28 cellular contexts compared by ENCODE assay signal in genomic region chr6:6823030-6823429, GRCh38.
"Had no signal": no experiment of that assay in that cellular context is flagged by ENCODE, and none has a peak within 500 bp of the region (broad histone marks: within the 10 kb centered on the region; RNA-seq: fewer than 3 reads in every experiment).

No MANE protein-coding gene starts in this region.

- FAIRE-seq: frontal cortex, urothelium cell line had no signal

- H3K4me3 ChIP-seq: body of pancreas, cardiac muscle cell, hepatocyte, left lung, spleen, suprapubic skin, transverse colon had no signal

- H3K4me3 Mint-ChIP-seq: activated CD8-positive, alpha-beta memory T cell treated with anti-CD3 and anti-CD28 coated beads, Interleukin-2, amount 10 ng/mL, durations not matched to agents 7 days and 5 days; activated CD8-positive, alpha-beta T cell treated with anti-CD3 and anti-CD28 coated beads for 36 hours; natural killer cell treated with Interleukin-12 subunit alpha and Interleukin-12 subunit beta and Interleukin-15 and Interleukin-18, amount 100 ng/mL, for 72 hours; stimulated activated naive CD8-positive, alpha-beta T cell treated with anti-CD3 and anti-CD28 coated beads, Interleukin-15, Interleukin-2, amounts not matched to agents 100 ng/mL and 50 ng/mL, for 24 hours had no signal

- H3K4me1 ChIP-seq: body of pancreas had no signal

- H3K9me3 ChIP-seq: body of pancreas, left lung, spleen, suprapubic skin, transverse colon had no signal

- H3K36me3 ChIP-seq: cardiac muscle cell, left lung, spleen, suprapubic skin, transverse colon had no signal

- H3K36me3 Mint-ChIP-seq: activated CD8-positive, alpha-beta memory T cell treated with anti-CD3 and anti-CD28 coated beads, Interleukin-2, amount 10 ng/mL, durations not matched to agents 7 days and 5 days; natural killer cell treated with Interleukin-12 subunit alpha and Interleukin-12 subunit beta and Interleukin-15 and Interleukin-18, amount 100 ng/mL, for 72 hours had no signal

- H3K27me3 ChIP-seq: body of pancreas, cardiac muscle cell, hepatocyte, left lung, suprapubic skin, transverse colon had no signal

- DNase-seq: activated CD4-positive, alpha-beta T cell treated with anti-CD3 and anti-CD28 coated beads for 4 hours; activated CD4-positive, CD25-positive, alpha-beta regulatory T cell; activated CD8-positive, alpha-beta memory T cell treated with anti-CD3 and anti-CD28 coated beads, Interleukin-2, amount 10 ng/mL, durations not matched to agents 7 days and 5 days; activated CD8-positive, alpha-beta T cell treated with anti-CD3 and anti-CD28 coated beads for 36 hours; activated gamma-delta T cell; activated naive CD4-positive, alpha-beta T cell treated with anti-CD3 and anti-CD28 coated beads, Interleukin-2, amount 50 U/mL, for 16 hours; activated T-cell treated with anti-CD3 and anti-CD28 coated beads for 4 hours; anterior cingulate cortex; body of pancreas; cortex of kidney; effector CD4-positive, alpha-beta T cell; glutamatergic neuron; kidney glomerular epithelial cell; left lung; midbrain; retina; spleen; stimulated activated CD4-positive, alpha-beta T cell treated with anti-CD3 and anti-CD28 coated beads, Interleukin-4, amount 100 ng/mL, for 24 hours; T1000; transverse colon had no signal

- H3K27ac Mint-ChIP-seq: activated CD8-positive, alpha-beta memory T cell treated with anti-CD3 and anti-CD28 coated beads, Interleukin-2, amount 10 ng/mL, durations not matched to agents 7 days and 5 days; activated CD8-positive, alpha-beta T cell treated with anti-CD3 and anti-CD28 coated beads for 36 hours; natural killer cell treated with Interleukin-12 subunit alpha and Interleukin-12 subunit beta and Interleukin-15 and Interleukin-18, amount 100 ng/mL, for 72 hours; progenitor cell of endocrine pancreas; stimulated activated naive CD8-positive, alpha-beta T cell treated with anti-CD3 and anti-CD28 coated beads, Interleukin-15, Interleukin-2, amounts not matched to agents 100 ng/mL and 50 ng/mL, for 24 hours had no signal

- H3K9me3 Mint-ChIP-seq: activated CD8-positive, alpha-beta T cell treated with anti-CD3 and anti-CD28 coated beads for 36 hours; natural killer cell treated with Interleukin-12 subunit alpha and Interleukin-12 subunit beta and Interleukin-15 and Interleukin-18, amount 100 ng/mL, for 72 hours; stimulated activated naive CD8-positive, alpha-beta T cell treated with anti-CD3 and anti-CD28 coated beads, Interleukin-15, Interleukin-2, amounts not matched to agents 100 ng/mL and 50 ng/mL, for 24 hours had no signal

- H3K27ac ChIP-seq: body of pancreas, cardiac muscle cell, hepatocyte, spleen, suprapubic skin, transverse colon had no signal
